ENCODE assay signal across 21 cellular contexts in genomic region chr16:1374418-1375297, GRCh38. TPM values are rescaled to one million over a fixed set of nuclear protein-coding genes. Genes with fewer than 3 reads are reported as not detected.
DNase-seq lines count a peak whose midpoint lies in the region; ATAC-seq, FAIRE-seq and TF ChIP-seq lines count a peak whose summit lies in the region.
"Had no signal": no experiment of that assay in that cellular context is flagged by ENCODE, and none has a peak within 500 bp of the region (broad histone marks: within the 10 kb centered on the region; RNA-seq: fewer than 3 reads in every experiment).

No MANE protein-coding gene starts in this region.

- ATAC-seq in activated naive CD8-positive, alpha-beta T cell treated with anti-CD3 and anti-CD28 coated beads, Interleukin-2, amount 50 U/mL, for 24 hours = no peak
- ATAC-seq in left lobe of liver = no peak
- ATAC-seq: SK-N-SH treated with all-trans-retinoic acid at 6 μM for 48 hours had no signal

- H3K4me1 Mint-ChIP-seq in activated naive CD8-positive, alpha-beta T cell treated with anti-CD3 and anti-CD28 coated beads for 36 hours = peaks cover 9% of the 10 kb centered on the region
- H3K4me1 Mint-ChIP-seq in activated naive CD8-positive, alpha-beta T cell treated with anti-CD3 and anti-CD28 coated beads, Interleukin-2, amount 50 U/mL, for 24 hours = peaks cover 9% of the 10 kb centered on the region
- peaks cover 15% of the 10 kb centered on the region for H3K4me1 Mint-ChIP-seq in HFFc6 (ENCODE audit: low read depth)

- intact Hi-C loops in kidney (cut with DNase I) = no loop called here

- peak overlapping the region; percentile 54 for H3K27ac Mint-ChIP-seq in activated naive CD8-positive, alpha-beta T cell treated with anti-CD3 and anti-CD28 coated beads for 36 hours
- no peak overlapping the region for H3K27ac Mint-ChIP-seq in activated naive CD8-positive, alpha-beta T cell treated with anti-CD3 and anti-CD28 coated beads, Interleukin-2, amount 50 U/mL, for 24 hours
- no peak overlapping the region for H3K27ac Mint-ChIP-seq in HFFc6

- H3K9me3 Mint-ChIP-seq in activated naive CD8-positive, alpha-beta T cell treated with anti-CD3 and anti-CD28 coated beads for 36 hours = no peaks in the 10 kb centered on the region
- H3K9me3 Mint-ChIP-seq in activated naive CD8-positive, alpha-beta T cell treated with anti-CD3 and anti-CD28 coated beads, Interleukin-2, amount 50 U/mL, for 24 hours = no peaks in the 10 kb centered on the region
- no peaks in the 10 kb centered on the region for H3K9me3 Mint-ChIP-seq in HFFc6

- H3K36me3 Mint-ChIP-seq in activated naive CD8-positive, alpha-beta T cell treated with anti-CD3 and anti-CD28 coated beads for 36 hours = peaks cover 8% of the 10 kb centered on the region
- peaks cover 3% of the 10 kb centered on the region for H3K36me3 Mint-ChIP-seq in activated naive CD8-positive, alpha-beta T cell treated with anti-CD3 and anti-CD28 coated beads, Interleukin-2, amount 50 U/mL, for 24 hours (ENCODE audit: low read depth)
- H3K36me3 Mint-ChIP-seq in HFFc6 (ENCODE audit: low read depth) = no peaks in the 10 kb centered on the region

- H3K36me3 ChIP-seq in NT2/D1 (ENCODE audit: insufficient read depth, insufficient read length, low read length) = peaks cover 56% of the 10 kb centered on the region
- H3K36me3 ChIP-seq in kidney (ENCODE audit: control insufficient read depth in 1 of 2, insufficient read depth in 2 of 2, low read length in 2 of 2) = no peaks in the 10 kb centered on the region

- H3K4me3 ChIP-seq in NT2/D1 (ENCODE audit: insufficient read length, low read depth) (no peak overlapping the region), kidney (ENCODE audit: low read length in 2 of 2) (no peak overlapping the region)

- TF ChIP-seq CTCF in kidney (IDR thresholded peaks at IDR 0.05; ENCODE audit: borderline replicate concordance, extremely low read depth, insufficient read depth) = no peak
- no peak for TF ChIP-seq CTCF in HFFc6 (IDR thresholded peaks at IDR 0.05)

- H3K9ac ChIP-seq in NT2/D1 (ENCODE audit: insufficient read length, low read depth) = peak overlapping the region; percentile 17
- H3K9ac ChIP-seq in kidney (ENCODE audit: low read length in 2 of 2) = no peak overlapping the region

- H3K4me1 ChIP-seq in NT2/D1 (ENCODE audit: insufficient read depth, insufficient read length) (peaks cover 26% of the 10 kb centered on the region), kidney (ENCODE audit: control insufficient read depth in 1 of 2, insufficient read depth in 1 of 2, low read depth in 1 of 2, low read length in 2 of 2) (peaks cover 6 to 9% of the 10 kb centered on the region in 2 donors)

- H3K27me3 ChIP-seq in NT2/D1 (ENCODE audit: insufficient read depth, insufficient read length) = peaks cover 3% of the 10 kb centered on the region

- no peaks in the 10 kb centered on the region for H3K27me3 Mint-ChIP-seq in activated naive CD8-positive, alpha-beta T cell treated with anti-CD3 and anti-CD28 coated beads for 36 hours
- no peaks in the 10 kb centered on the region for H3K27me3 Mint-ChIP-seq in activated naive CD8-positive, alpha-beta T cell treated with anti-CD3 and anti-CD28 coated beads, Interleukin-2, amount 50 U/mL, for 24 hours
- H3K27me3 Mint-ChIP-seq in HFFc6 (ENCODE audit: insufficient read depth) = peaks cover 4% of the 10 kb centered on the region; the same call in 1 of the 2 replicates

- H3K4me3 Mint-ChIP-seq in activated naive CD8-positive, alpha-beta T cell treated with anti-CD3 and anti-CD28 coated beads for 36 hours = no peak overlapping the region
- no peak overlapping the region for H3K4me3 Mint-ChIP-seq in activated naive CD8-positive, alpha-beta T cell treated with anti-CD3 and anti-CD28 coated beads, Interleukin-2, amount 50 U/mL, for 24 hours
- H3K4me3 Mint-ChIP-seq in HFFc6 = no peak overlapping the region

- H3K9me3 ChIP-seq in NT2/D1 (ENCODE audit: insufficient read depth, low read length) (no peaks in the 10 kb centered on the region), kidney (ENCODE audit: control insufficient read depth in 1 of 2, low read length in 2 of 2) (no peaks in the 10 kb centered on the region)

- DNase-seq in activated naive CD8-positive, alpha-beta T cell treated with anti-CD3 and anti-CD28 coated beads for 36 hours = no peak
- no peak for DNase-seq in activated naive CD8-positive, alpha-beta T cell treated with anti-CD3 and anti-CD28 coated beads, Interleukin-2, amount 50 U/mL, for 24 hours
- DNase-seq in NT2/D1 (ENCODE audit: low read depth, low spot score) = no peak
- DNase-seq in kidney = peak; percentile 79
- no peak for DNase-seq in HFFc6
- DNase-seq in left lobe of liver (ENCODE audit: low spot score) = no peak
- no peak for DNase-seq in SHP77 (lab: John Stamatoyannopoulos, UW)
- DNase-seq: 8988T, Kasumi-1, MM.1S, NCI-H1092, NCI-H1436, NCI-H187 treated with DMSO at 0.1 percent for 48 hours, NCI-H2107, NCI-H446 treated with DMSO at 0.1 percent for 48 hours, NCI-H526 treated with DMSO at 0.1 percent for 48 hours, SIG-M5 had no signal

- no peak overlapping the region for H3K27ac ChIP-seq in kidney (ENCODE audit: low read depth in 2 of 2, low read length in 2 of 2)
- H3K27ac ChIP-seq: C4-2B had no signal

- no peak for FAIRE-seq in kidney (lab: Jason Lieb, UNC)
- FAIRE-seq: G401.6, GM12892 had no signal

RNA-seq across cellular contexts. Expression of gene GNPTG, which starts 22.9 kb away (rescaled TPM):
- total RNA-seq in activated naive CD8-positive, alpha-beta T cell treated with anti-CD3 and anti-CD28 coated beads for 36 hours = 10 to 100 TPM; 19.2 to 19.7 TPM
- total RNA-seq in kidney (88.7 TPM), left lobe of liver (58.3 TPM)
- polyA plus RNA-seq in kidney (ENCODE audit: insufficient read depth, low read depth, low replicate concordance) = 138 TPM
- 10 to 100 TPM; 46.8 to 68.1 (median 52.6) TPM for total RNA-seq in HFFc6 (2021; fragmentation: NEBNext Ultra II Directional; extraction: Animal tissue kit (Norgen Biotek cat#: 25700))

RNA-seq across cellular contexts. Expression of gene TSR3, which starts 23.0 kb away (rescaled TPM):
- 10 to 100 TPM; 80.3 to 82.6 TPM for total RNA-seq in activated naive CD8-positive, alpha-beta T cell treated with anti-CD3 and anti-CD28 coated beads for 36 hours
- total RNA-seq in kidney (44.8 TPM), left lobe of liver (32.5 TPM)
- polyA plus RNA-seq in kidney (ENCODE audit: insufficient read depth, low read depth, low replicate concordance) = 95.4 TPM
- total RNA-seq in HFFc6 (2021; fragmentation: NEBNext Ultra II Directional; extraction: Animal tissue kit (Norgen Biotek cat#: 25700)) = 10 to 100 TPM; 73.7 to 84.6 (median 78.1) TPM

RNA-seq across cellular contexts. Expression of gene UNKL, which starts 39.8 kb away (rescaled TPM):
- total RNA-seq in activated naive CD8-positive, alpha-beta T cell treated with anti-CD3 and anti-CD28 coated beads for 36 hours = 10 to 100 TPM; 22.6 to 24.2 TPM
- 26.0 TPM for total RNA-seq in kidney
- polyA plus RNA-seq in kidney (ENCODE audit: insufficient read depth, low read depth, low replicate concordance) = 5.5 TPM
- total RNA-seq in HFFc6 (2021; fragmentation: NEBNext Ultra II Directional; extraction: Animal tissue kit (Norgen Biotek cat#: 25700)) = 10 to 100 TPM; 15.0 to 22.6 (median 16.5) TPM
- total RNA-seq in left lobe of liver = 14.1 TPM

RNA-seq across cellular contexts. Expression of gene BAIAP3, which starts 41.2 kb away (rescaled TPM):
- under 1 TPM; 0.12 to 0.46 TPM for total RNA-seq in activated naive CD8-positive, alpha-beta T cell treated with anti-CD3 and anti-CD28 coated beads for 36 hours
- total RNA-seq in kidney (8.0 TPM), left lobe of liver (8.1 TPM)
- polyA plus RNA-seq in kidney (ENCODE audit: insufficient read depth, low read depth, low replicate concordance) = 8.2 TPM
- under 1 TPM; 0.11 to 0.28 (median 0.16) TPM for total RNA-seq in HFFc6 (2021; fragmentation: NEBNext Ultra II Directional; extraction: Animal tissue kit (Norgen Biotek cat#: 25700))

RNA-seq across cellular contexts. Expression of gene UQCC4, which starts 45.9 kb away (rescaled TPM):
- 10 to 100 TPM; 24.4 to 24.6 TPM for total RNA-seq in activated naive CD8-positive, alpha-beta T cell treated with anti-CD3 and anti-CD28 coated beads for 36 hours
- total RNA-seq in kidney (13.8 TPM), left lobe of liver (6.1 TPM)
- polyA plus RNA-seq in kidney (ENCODE audit: insufficient read depth, low read depth, low replicate concordance) = 27.1 TPM
- total RNA-seq in HFFc6 (2021; fragmentation: NEBNext Ultra II Directional; extraction: Animal tissue kit (Norgen Biotek cat#: 25700)) = 10 to 100 TPM; 11.0 to 16.7 (median 13.3) TPM
